26 cellular contexts compared by ENCODE assay signal in genomic region chr17:2822358-2822757, GRCh38.
"Had no signal": no experiment of that assay in that cellular context is flagged by ENCODE, and none has a peak within 500 bp of the region (broad histone marks: within the 10 kb centered on the region; RNA-seq: fewer than 3 reads in every experiment).

No MANE protein-coding gene starts in this region.

- H3K27me3 ChIP-seq: dorsolateral prefrontal cortex, ovary, sigmoid colon, thyroid gland, vagina had no signal

- H3K36me3 ChIP-seq: ovary, sigmoid colon, stomach, thyroid gland, vagina had no signal

- DNase-seq: dorsolateral prefrontal cortex; effector CD4-positive, alpha-beta T cell; hypothalamus; immature natural killer cell; islet precursor cell; kidney glomerular epithelial cell; mesenchymal stem cell; mucosa of descending colon; naive B cell; nephron progenitor cell; occipital lobe; ovary; posterior cingulate gyrus; psoas muscle; right cardiac atrium; sigmoid colon; stimulated activated CD4-positive, alpha-beta T cell treated with anti-CD3 and anti-CD28 coated beads, Interleukin-2, amount 100 ng/mL, for 24 hours; stimulated activated CD4-positive, alpha-beta T cell treated with anti-CD3 and anti-CD28 coated beads, Interleukin-4, amount 100 ng/mL, for 24 hours; stimulated activated naive CD4-positive, alpha-beta T cell treated with Interleukin-2 at 50 U/mL for 16 hours; stomach; thyroid gland; trophoblast cell had no signal

- H3K9me3 ChIP-seq: mucosa of descending colon, ovary, psoas muscle, sigmoid colon, stomach, thyroid gland, vagina had no signal

- H3K4me1 ChIP-seq: psoas muscle, sigmoid colon, stomach, thyroid gland, vagina had no signal

- FAIRE-seq: frontal cortex had no signal

- ATAC-seq: left lobe of liver; mucosa of descending colon; psoas muscle; right cardiac atrium; stimulated activated effector memory CD8-positive, alpha-beta T cell treated with anti-CD3 and anti-CD28 coated beads, Interleukin-12 subunit alpha, Interleukin-12 subunit beta, amount 100 ng/mL, for 72 hours had no signal

- H3K27ac ChIP-seq: dorsolateral prefrontal cortex, ovary, psoas muscle, sigmoid colon, stomach, thyroid gland, vagina had no signal

- H3K4me3 ChIP-seq: dorsolateral prefrontal cortex, mucosa of descending colon, ovary, psoas muscle, sigmoid colon, stomach, thyroid gland, vagina had no signal
